8 cellular contexts compared by ENCODE assay signal in the genomic region with DNA sequence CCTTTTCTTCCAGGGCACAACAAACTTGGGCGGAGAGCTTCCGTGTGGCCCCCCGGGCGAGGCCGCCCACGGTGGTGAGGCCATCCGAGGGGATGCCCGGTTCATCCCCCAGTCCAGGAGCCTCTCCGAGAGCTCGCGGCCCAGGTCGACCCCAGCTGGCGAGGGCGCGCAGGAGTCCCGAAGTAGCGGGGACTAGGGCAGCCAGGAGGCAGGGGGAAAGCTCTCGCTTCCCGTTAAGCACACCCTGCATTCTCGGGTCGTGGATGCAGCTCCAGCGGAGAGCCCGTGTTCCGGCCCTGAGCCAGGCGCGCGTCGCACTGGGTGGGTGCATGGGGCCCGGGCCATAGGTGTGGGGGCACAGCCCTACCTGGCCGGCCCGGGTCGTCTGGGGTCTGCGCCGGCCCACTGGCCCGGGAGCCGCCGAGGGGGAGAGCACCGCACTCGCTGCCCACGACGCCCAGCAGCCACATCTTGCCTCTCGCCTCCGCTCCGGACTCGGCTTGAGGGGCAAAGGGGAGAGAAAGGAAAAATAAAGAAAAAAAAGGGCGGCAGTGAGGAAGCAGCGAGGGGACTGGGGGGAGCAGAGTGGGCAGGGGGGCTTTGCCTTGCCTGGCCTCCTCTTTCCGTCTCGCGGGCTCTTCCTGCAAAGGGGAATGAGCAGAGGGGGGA. TPM values are rescaled to one million over a fixed set of nuclear protein-coding genes. Genes with fewer than 3 reads are reported as not detected.
DNase-seq lines count a peak whose midpoint lies in the region; ATAC-seq, FAIRE-seq and TF ChIP-seq lines count a peak whose summit lies in the region.

No MANE protein-coding gene starts in this region.

- H3K4me3 ChIP-seq in cardiac muscle cell, result peak overlapping the region; percentile 42

- H3K36me3 Mint-ChIP-seq in naive B cell, result no peaks in the 10 kb centered on the region

- H3K27me3 Mint-ChIP-seq in naive B cell, result peaks cover 28 to 48% (median 41%) of the 10 kb centered on the region in 3 donors

- no peaks in the 10 kb centered on the region for H3K9me3 ChIP-seq in cardiac muscle cell (ENCODE audit: low read depth)

- no peak for FAIRE-seq in urothelium cell line (lab: Jason Lieb, UNC)

- H3K4me3 Mint-ChIP-seq in naive B cell, result peak overlapping the region; percentile 87 to 98 (median 94)

- peaks cover 13% of the 10 kb centered on the region for H3K4me1 ChIP-seq in cardiac muscle cell (ENCODE audit: low read depth)

- no peak overlapping the region for H3K27ac ChIP-seq in cardiac muscle cell
- H3K27ac ChIP-seq in caudate nucleus (ENCODE audit: low read depth, low read length), result peak overlapping the region; percentile 85

- peak; percentile 36 to 48 for ATAC-seq in naive B cell (ENCODE audit: low read depth in 2 of 2)
- no peak for ATAC-seq in HG03520 (IDR thresholded peaks at IDR 0.05; ENCODE audit: unreplicated experiment)

- peak overlapping the region in 2 of 6 donors; percentile 7 to 26 for H3K27ac Mint-ChIP-seq in naive B cell

- H3K4me1 Mint-ChIP-seq in naive B cell, result peaks cover 30 to 44% (median 37%) of the 10 kb centered on the region in 3 donors

- no peak for TF ChIP-seq CTCF in cardiac muscle cell (IDR thresholded peaks at IDR 0.05; ENCODE audit: low read depth, low read length)

- no peaks in the 10 kb centered on the region for H3K36me3 ChIP-seq in cardiac muscle cell

- intact Hi-C loops in cardiac septum (cut with DNase I), result loop anchor here (2.0 to 10.0 kb wide), 3 partner anchors 16 to 248 kb away; no protein-coding TSS in a partner anchor

- no peaks in the 10 kb centered on the region for H3K9me3 Mint-ChIP-seq in naive B cell

- peaks cover 67% of the 10 kb centered on the region for H3K27me3 ChIP-seq in cardiac muscle cell

- DNase-seq in cardiac muscle cell (ENCODE audit: low read depth in 1 of 2, low spot score in 1 of 2), result peak in 1 of 2 donors; percentile 27
- no peak for DNase-seq in cardiac septum (ENCODE audit: low spot score)
- no peak for DNase-seq in caudate nucleus (lab: John Stamatoyannopoulos, UW)
- no peak for DNase-seq in naive B cell
- no peak for DNase-seq in urothelium cell line (ENCODE audit: low spot score)
- DNase-seq in SKM-1 treated with dmso at 0.1 percent for 144 hours (lab: John Stamatoyannopoulos, UW; ENCODE audit: unreplicated experiment), result no peak
- DNase-seq in globus pallidus (ENCODE audit: low spot score), result no peak

RNA-seq across cellular contexts. Expression of a gene that starts 1.8 kb away (rescaled TPM):
- total RNA-seq in cardiac muscle cell (103 and 142 TPM in 2 replicates), cardiac septum (45.6 TPM)
- polyA plus RNA-seq in cardiac muscle cell (57.6 and 72.3 TPM in 2 replicates), naive B cell (ENCODE audit: low read depth in 6 of 6) (100 to 1,000 TPM in 1 of 6 donors, 10 to 100 TPM in 5; 75.3 to 117 (median 82.4) TPM)

RNA-seq across cellular contexts. Expression of a gene that starts 51.8 kb away (rescaled TPM):
- 92.1 and 111 TPM in 2 replicates for total RNA-seq in cardiac muscle cell
- polyA plus RNA-seq in cardiac muscle cell, result 151 and 152 TPM in 2 replicates
- total RNA-seq in cardiac septum, result 45.0 TPM
- 10 to 100 TPM; 42.3 to 69.2 (median 47.9) TPM for polyA plus RNA-seq in naive B cell (ENCODE audit: low read depth in 6 of 6)
